In the genomic region with DNA sequence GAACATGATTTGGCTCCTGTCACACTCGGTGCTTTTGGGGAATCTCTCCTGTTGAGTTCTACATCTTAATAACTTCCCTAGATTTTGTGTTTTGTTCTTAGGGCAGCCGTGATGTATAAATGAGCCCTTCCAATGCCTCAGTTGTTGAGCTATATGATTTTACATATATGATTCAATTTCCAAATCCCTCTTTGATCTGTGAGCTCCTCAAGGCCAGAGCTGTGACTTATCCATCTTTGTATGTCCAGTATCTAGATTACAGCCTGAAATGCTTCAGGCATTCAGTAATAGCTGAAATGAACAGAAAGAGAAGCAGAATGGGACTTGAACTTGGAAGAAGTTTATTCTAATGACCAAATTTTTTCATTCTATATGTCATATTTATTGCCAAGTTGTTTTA, we compare ENCODE assay signal across 8 cellular contexts. TPM values are rescaled to one million over a fixed set of nuclear protein-coding genes. Genes with fewer than 3 reads are reported as not detected.
DNase-seq lines count a peak whose midpoint lies in the region; ATAC-seq and TF ChIP-seq lines count a peak whose summit lies in the region.

No MANE protein-coding gene starts in this region.

- H3K9me3 Mint-ChIP-seq in activated naive CD4-positive, alpha-beta T cell treated with anti-CD3 and anti-CD28 coated beads for 36 hours, result no peaks in the 10 kb centered on the region

- H3K27ac Mint-ChIP-seq in activated naive CD4-positive, alpha-beta T cell treated with anti-CD3 and anti-CD28 coated beads for 36 hours, result peak overlapping the region; percentile 33

- H3K27me3 ChIP-seq in SJSA1 (replicated peaks), result no peaks in the 10 kb centered on the region
- no peaks in the 10 kb centered on the region for H3K27me3 ChIP-seq in left ventricle myocardium inferior (ENCODE audit: low read depth)
- no peaks in the 10 kb centered on the region for H3K27me3 ChIP-seq in transverse colon

- 30 to 42% methylated on average over 2 of the region's 2 CpGs for WGBS in transverse colon (ENCODE audit: low coverage in 1 of 2), 2 donors

- H3K4me1 ChIP-seq in SJSA1 (replicated peaks) (peaks cover 4% of the 10 kb centered on the region; the same call in 1 of the 2 replicates), left ventricle myocardium inferior (peaks cover 20% of the 10 kb centered on the region), transverse colon (peaks cover 0 to 23% (median 6%) of the 10 kb centered on the region in 4 donors)

- CTCF ChIA-PET in activated naive CD4-positive, alpha-beta T cell treated with anti-CD3 and anti-CD28 coated beads for 36 hours (lab: Charles Lee), result interaction anchor here (1.2 to 1.8 kb wide), 3 partner anchors 14 to 117 kb away, joined by 3 to 11 read pairs (median 5); partner anchors contain the start of gene C3orf38

- H3K36me3 Mint-ChIP-seq in activated naive CD4-positive, alpha-beta T cell treated with anti-CD3 and anti-CD28 coated beads for 36 hours (ENCODE audit: low read depth), result no peaks in the 10 kb centered on the region

- TF ChIP-seq POLR2A in transverse colon (IDR thresholded peaks at IDR 0.05), result no peak

- no peak for TF ChIP-seq EP300 in transverse colon (IDR thresholded peaks at IDR 0.05; ENCODE audit: low read depth)

- in situ Hi-C loops in transverse colon (cut with MboI; ENCODE audit: low pct_ligation_motif_present in 1 of 4, low pct_unique_long_range_greater_than_20kb in 1 of 4, low sequenced_read_pairs in 3 of 4), result no loop called here

- H3K36me3 ChIP-seq in SJSA1 (no peaks in the 10 kb centered on the region), left ventricle myocardium inferior (no peaks in the 10 kb centered on the region), transverse colon (no peaks in the 10 kb centered on the region)

- H3K4me1 Mint-ChIP-seq in activated naive CD4-positive, alpha-beta T cell treated with anti-CD3 and anti-CD28 coated beads for 36 hours (ENCODE audit: low read depth), result peaks cover 25% of the 10 kb centered on the region

- no peak for DNase-seq in activated naive CD4-positive, alpha-beta T cell treated with anti-CD3 and anti-CD28 coated beads for 36 hours
- DNase-seq in activated naive CD4-positive, alpha-beta T cell (lab: John Stamatoyannopoulos, UW), result no peak
- DNase-seq in SJSA1 (ENCODE audit: low read depth in 1 of 2, low spot score in 2 of 2) (no peak), left ventricle myocardium inferior (no peak), transverse colon (no peak), islet precursor cell (no peak)

- H3K4me3 Mint-ChIP-seq in activated naive CD4-positive, alpha-beta T cell treated with anti-CD3 and anti-CD28 coated beads for 36 hours, result peak overlapping the region; percentile 77

- H3K9me3 ChIP-seq in SJSA1 (replicated peaks) (no peaks in the 10 kb centered on the region), left ventricle myocardium inferior (replicated peaks) (peaks cover 18% of the 10 kb centered on the region), transverse colon (no peaks in the 10 kb centered on the region)

- intact Hi-C loops in activated naive CD4-positive, alpha-beta T cell treated with anti-CD3 and anti-CD28 coated beads for 36 hours (cut with micrococcal nuclease), result loop anchor here (1.0 to 2.0 kb wide), 2 partner anchors 27 to 35 kb away; partner anchors contain the start of genes CGGBP1 and ZNF654
- intact Hi-C loops in left ventricle myocardium inferior (cut with micrococcal nuclease) (no loop called here), transverse colon (cut with DNase I; ENCODE audit: low total_unique reads) (no loop called here)

- H3K27ac ChIP-seq in SJSA1 (peak overlapping the region; percentile 17; the same call in 1 of the 2 replicates), left ventricle myocardium inferior (replicated peaks) (peak overlapping the region; percentile 56), transverse colon (peak overlapping the region; percentile 51 to 67 (median 58))

- ATAC-seq in GM19324 (IDR thresholded peaks at IDR 0.05; ENCODE audit: low FRiP score, unreplicated experiment), result no peak
- no peak for ATAC-seq in esophagus mucosa

- H3K4me3 ChIP-seq in SJSA1 (peak overlapping the region; percentile 30), left ventricle myocardium inferior (peak overlapping the region; percentile 58), transverse colon (peak overlapping the region in 2 of 4 donors; percentile 25 to 38)

- TF ChIP-seq CTCF in left ventricle myocardium inferior (IDR thresholded peaks at IDR 0.05; ENCODE audit: borderline replicate concordance) (no peak), transverse colon (IDR thresholded peaks at IDR 0.05) (no peak)

- no peaks in the 10 kb centered on the region for H3K27me3 Mint-ChIP-seq in activated naive CD4-positive, alpha-beta T cell treated with anti-CD3 and anti-CD28 coated beads for 36 hours (ENCODE audit: low read depth)

RNA-seq across cellular contexts. Expression of gene CGGBP1, which starts 26.6 kb away (rescaled TPM):
- total RNA-seq in activated naive CD4-positive, alpha-beta T cell treated with anti-CD3 and anti-CD28 coated beads for 36 hours, result 10 to 100 TPM; 91.9 to 94.0 TPM
- total RNA-seq in SJSA1 (2014; rRNA removed; shearing (Covaris generic)), result 48.6 and 49.7 TPM in 2 replicates
- 48.5 TPM for total RNA-seq in left ventricle myocardium inferior
- 100 to 1,000 TPM in 1 of 4 donors, 10 to 100 TPM in 3; 36.7 to 264 (median 63.2) TPM for total RNA-seq in transverse colon
- 34.4 TPM for total RNA-seq in esophagus mucosa

RNA-seq across cellular contexts. Expression of gene ZNF654, which starts 26.8 kb away (rescaled TPM):
- total RNA-seq in activated naive CD4-positive, alpha-beta T cell treated with anti-CD3 and anti-CD28 coated beads for 36 hours, result 10 to 100 TPM; 17.8 to 18.8 TPM
- total RNA-seq in SJSA1 (2014; rRNA removed; shearing (Covaris generic)), result 6.2 and 8.3 TPM in 2 replicates
- 9.9 TPM for total RNA-seq in left ventricle myocardium inferior
- 10 to 100 TPM in 3 of 4 donors, 1 to 10 TPM in 1; 7.2 to 16.8 (median 13.5) TPM for total RNA-seq in transverse colon
- total RNA-seq in esophagus mucosa, result 13.1 TPM
